15 cellular contexts compared by ENCODE assay signal in genomic region chr14:95137164-95137803, GRCh38. TPM values are rescaled to one million over a fixed set of nuclear protein-coding genes. Genes with fewer than 3 reads are reported as not detected.
DNase-seq lines count a peak whose midpoint lies in the region; ATAC-seq and TF ChIP-seq lines count a peak whose summit lies in the region.
"Had no signal": no experiment of that assay in that cellular context is flagged by ENCODE, and none has a peak within 500 bp of the region (broad histone marks: within the 10 kb centered on the region; RNA-seq: fewer than 3 reads in every experiment).

No MANE protein-coding gene starts in this region.

- TF ChIP-seq POLR2A in esophagus squamous epithelium (IDR thresholded peaks at IDR 0.05), result no peak

- H3K9ac ChIP-seq in Karpas-422 (ENCODE audit: low read length) (no peak overlapping the region), skeletal muscle satellite cell (ENCODE audit: low read depth, low read length) (no peak overlapping the region)

- no peaks in the 10 kb centered on the region for H3K9me3 ChIP-seq in Karpas-422 (ENCODE audit: low read length)
- H3K9me3 ChIP-seq in esophagus squamous epithelium, result no peaks in the 10 kb centered on the region
- H3K9me3 ChIP-seq in skeletal muscle satellite cell (replicated peaks; ENCODE audit: low read length), result no peaks in the 10 kb centered on the region
- H3K9me3 ChIP-seq: Caco-2 had no signal

- H3K4me3 Mint-ChIP-seq in CD14-positive monocyte, result no peak overlapping the region
- H3K4me3 Mint-ChIP-seq: activated CD4-positive, alpha-beta T cell treated with anti-CD3 and anti-CD28 coated beads, Interleukin-2, amount 10 ng/mL, durations not matched to agents 24 days and 14 days had no signal

- H3K27me3 Mint-ChIP-seq in CD14-positive monocyte (ENCODE audit: low read depth in 3 of 3), result peaks cover 0 to 3% (median 0%) of the 10 kb centered on the region in 3 donors
- H3K27me3 Mint-ChIP-seq: activated CD4-positive, alpha-beta T cell treated with anti-CD3 and anti-CD28 coated beads, Interleukin-2, amount 10 ng/mL, durations not matched to agents 24 days and 14 days had no signal

- no peak for TF ChIP-seq CTCF in CD14-positive monocyte (IDR thresholded peaks at IDR 0.05)
- no peak for TF ChIP-seq CTCF in esophagus squamous epithelium (IDR thresholded peaks at IDR 0.05)

- no peak for ATAC-seq in HG03342 (IDR thresholded peaks at IDR 0.05; ENCODE audit: unreplicated experiment)

- H3K27me3 ChIP-seq in Karpas-422 (ENCODE audit: low read length) (no peaks in the 10 kb centered on the region), esophagus squamous epithelium (no peaks in the 10 kb centered on the region), skeletal muscle satellite cell (ENCODE audit: control insufficient read depth, insufficient read depth, low read length) (no peaks in the 10 kb centered on the region)

- peaks cover 8 to 13% (median 12%) of the 10 kb centered on the region in 7 donors for H3K9me3 Mint-ChIP-seq in CD14-positive monocyte
- H3K9me3 Mint-ChIP-seq: activated CD4-positive, alpha-beta T cell treated with anti-CD3 and anti-CD28 coated beads, Interleukin-2, amount 10 ng/mL, durations not matched to agents 24 days and 14 days had no signal

- H3K4me2 ChIP-seq in Karpas-422 (ENCODE audit: low read depth, low read length, poor library complexity, severe bottlenecking) (no peak overlapping the region), skeletal muscle satellite cell (ENCODE audit: low read length) (peak overlapping the region; percentile 25)

- H4K20me1 ChIP-seq in Karpas-422 (ENCODE audit: insufficient read depth, low read depth, low read length), result 0 out of 2 replicates have a peak, but pooled peaks cover 3% of the 10 kb centered on the region

- H3K4me1 ChIP-seq in Karpas-422 (ENCODE audit: low read length), result peaks cover 39% of the 10 kb centered on the region
- H3K4me1 ChIP-seq in esophagus squamous epithelium, result peaks cover 20 to 85% (median 27%) of the 10 kb centered on the region in 3 donors
- H3K4me1 ChIP-seq in skeletal muscle satellite cell (ENCODE audit: control insufficient read depth, insufficient read depth, low read length), result peaks cover 15% of the 10 kb centered on the region

- intact Hi-C loops in CD14-positive monocyte (cut with micrococcal nuclease) (loop anchor here in 1 of 2 donors (5.0 kb wide), 1 partner anchor 50 kb away; no protein-coding TSS in a partner anchor), esophagus squamous epithelium (cut with DNase I) (no loop called here)

- peaks cover 18 to 36% of the 10 kb centered on the region in 2 donors for H3K36me3 Mint-ChIP-seq in CD14-positive monocyte

- peaks cover 96% of the 10 kb centered on the region for H3K79me2 ChIP-seq in Karpas-422 (ENCODE audit: low read length)

- no peaks in the 10 kb centered on the region for H3K9me2 ChIP-seq in Karpas-422 (replicated peaks; ENCODE audit: insufficient read depth, low read length)

- H3K27ac ChIP-seq in Karpas-422 (ENCODE audit: low read length) (peak overlapping the region; percentile 19; the same call in 1 of the 2 replicates), esophagus squamous epithelium (peak overlapping the region; percentile 26 to 60 (median 36))
- H3K27ac ChIP-seq: HL-60 had no signal

- no peak overlapping the region for H2AFZ ChIP-seq in Karpas-422 (ENCODE audit: low read length)

- peaks cover 39% of the 10 kb centered on the region for H3K36me3 ChIP-seq in Karpas-422 (ENCODE audit: insufficient read depth, low read length)
- H3K36me3 ChIP-seq in esophagus squamous epithelium, result peaks cover 0 to 11% (median 0%) of the 10 kb centered on the region in 3 donors
- peaks cover 2% of the 10 kb centered on the region for H3K36me3 ChIP-seq in skeletal muscle satellite cell (ENCODE audit: insufficient read depth, low read length)

- no peak overlapping the region for H3K4me3 ChIP-seq in Karpas-422 (ENCODE audit: low read length)
- no peak overlapping the region for H3K4me3 ChIP-seq in esophagus squamous epithelium
- H3K4me3 ChIP-seq in skeletal muscle satellite cell (ENCODE audit: low read length), result no peak overlapping the region

- DNase-seq in CD14-positive monocyte (ENCODE audit: low spot score) (no peak), Karpas-422 (no peak), esophagus squamous epithelium (lab: John Stamatoyannopoulos, UW) (no peak), HCEC 1CT (no peak), hippocampal formation (lab: John Stamatoyannopoulos, UW) (no peak), occipital lobe (lab: John Stamatoyannopoulos, UW) (no peak)
- DNase-seq: activated CD4-positive, alpha-beta T cell treated with anti-CD3 and anti-CD28 coated beads, Interleukin-2, amount 10 ng/mL, durations not matched to agents 24 days and 14 days; Caco-2; MM.1S; NCI-H2227 treated with DMSO at 0.1 percent for 48 hours; OCI-M1; T-helper 1 cell had no signal

- peaks cover 34% of the 10 kb centered on the region for H3K4me1 Mint-ChIP-seq in CD14-positive monocyte

- H3K27ac Mint-ChIP-seq in CD14-positive monocyte, result peak overlapping the region; percentile 32 to 90 (median 63)
- H3K27ac Mint-ChIP-seq: activated CD4-positive, alpha-beta T cell treated with anti-CD3 and anti-CD28 coated beads, Interleukin-2, amount 10 ng/mL, durations not matched to agents 24 days and 14 days had no signal

RNA-seq across cellular contexts. Expression of gene DICER1, which starts 20.0 kb away (rescaled TPM):
- 10 to 100 TPM; 26.5 to 38.4 TPM for polyA plus RNA-seq in CD14-positive monocyte
- 117 and 314 TPM in 2 replicates for total RNA-seq in Karpas-422 (2014; rRNA removed; shearing (Covaris generic); ENCODE audit: low replicate concordance)
- total RNA-seq in esophagus squamous epithelium (10 to 100 TPM; 39.4 to 79.7 (median 55.7) TPM), occipital lobe (296 TPM)
- 29.2 and 30.6 TPM in 2 replicates for total RNA-seq in skeletal muscle satellite cell (2012; rRNA removed)
